Comparison of ENCODE assay signal across 14 cellular contexts in genomic region chr16:1787322-1788094, GRCh38. TPM values are rescaled to one million over a fixed set of nuclear protein-coding genes. Genes with fewer than 3 reads are reported as not detected.
DNase-seq lines count a peak whose midpoint lies in the region; ATAC-seq and TF ChIP-seq lines count a peak whose summit lies in the region.
"Had no signal": no experiment of that assay in that cellular context is flagged by ENCODE, and none has a peak within 500 bp of the region (broad histone marks: within the 10 kb centered on the region; RNA-seq: fewer than 3 reads in every experiment).

No MANE protein-coding gene starts in this region.

- no peak for TF ChIP-seq CTCF in RWPE2 (IDR thresholded peaks at IDR 0.05; ENCODE audit: poor library complexity, severe bottlenecking)
- TF ChIP-seq CTCF in left ventricle myocardium inferior (IDR thresholded peaks at IDR 0.05; ENCODE audit: borderline replicate concordance) = no peak

- DNase-seq in RWPE2 (ENCODE audit: low spot score) (peak; percentile 68), left ventricle myocardium inferior (peak; percentile 11), HuH-7.5 (ENCODE audit: low spot score) (no peak), NCI-H1048 (lab: John Stamatoyannopoulos, UW) (no peak)
- DNase-seq: central memory CD4-positive, alpha-beta T cell; DMS53; HCEC 1CT; immature natural killer cell; NCI-H1436; NCI-H345; nucleus accumbens; small intestine had no signal

- no peak overlapping the region for H3K4me3 ChIP-seq in RWPE2 (ENCODE audit: severe bottlenecking)
- H3K4me3 ChIP-seq in left ventricle myocardium inferior = no peak overlapping the region
- H3K4me3 ChIP-seq: SJSA1 had no signal

- H3K36me3 ChIP-seq in RWPE2 (ENCODE audit: low read depth) (peaks cover 37% of the 10 kb centered on the region), left ventricle myocardium inferior (peaks cover 42% of the 10 kb centered on the region)

- no peaks in the 10 kb centered on the region for H3K9me3 ChIP-seq in RWPE2 (ENCODE audit: severe bottlenecking)
- no peaks in the 10 kb centered on the region for H3K9me3 ChIP-seq in left ventricle myocardium inferior (replicated peaks)
- H3K9me3 ChIP-seq: SJSA1 had no signal

- intact Hi-C loops in left ventricle myocardium inferior (cut with micrococcal nuclease) = no loop called here

- H3K27me3 ChIP-seq in RWPE2 (ENCODE audit: insufficient read depth, poor library complexity, severe bottlenecking) (no peaks in the 10 kb centered on the region), left ventricle myocardium inferior (ENCODE audit: low read depth) (no peaks in the 10 kb centered on the region)
- H3K27me3 ChIP-seq: SJSA1 had no signal

- H3K27ac ChIP-seq in RWPE2 (ENCODE audit: poor library complexity, severe bottlenecking) (no peak overlapping the region), left ventricle myocardium inferior (replicated peaks) (no peak overlapping the region)
- H3K27ac ChIP-seq: KMS-11, SJSA1 had no signal

- peaks cover 6% of the 10 kb centered on the region for H3K4me1 ChIP-seq in RWPE2 (ENCODE audit: insufficient read depth, poor library complexity, severe bottlenecking)
- peaks cover 35% of the 10 kb centered on the region for H3K4me1 ChIP-seq in left ventricle myocardium inferior

- ATAC-seq in RWPE2 (ENCODE audit: low read depth) = no peak

RNA-seq across cellular contexts. Expression of gene NUBP2, which starts 4.7 kb away (rescaled TPM):
- total RNA-seq in left ventricle myocardium inferior = 36.2 TPM

RNA-seq across cellular contexts. Expression of gene SPSB3, which starts 5.1 kb away (rescaled TPM):
- 36.8 TPM for total RNA-seq in left ventricle myocardium inferior

RNA-seq across cellular contexts. Expression of gene IGFALS, which starts 6.0 kb away (rescaled TPM):
- not detected for total RNA-seq in left ventricle myocardium inferior
- total RNA-seq: SJSA1 had no signal

RNA-seq across cellular contexts. Expression of gene MRPS34, which starts 14.6 kb away (rescaled TPM):
- total RNA-seq in left ventricle myocardium inferior = 78.0 TPM

RNA-seq across cellular contexts. Expression of gene EME2, which starts 14.9 kb away (rescaled TPM):
- 7.4 TPM for total RNA-seq in left ventricle myocardium inferior

Comparison
In these comparisons a context has a peak if more than half of its experiments do, and no peak if none do; other contexts are left out.
1. DNase-seq: peak in RWPE2 (single experiment) and left ventricle myocardium inferior (single experiment); none in HuH-7.5 (single experiment) and NCI-H1048 (single experiment).